Comparison of ENCODE assay signal across 9 cellular contexts in genomic region chrX:1336331-1337143, GRCh38. TPM values are rescaled to one million over a fixed set of nuclear protein-coding genes. Genes with fewer than 3 reads are reported as not detected.
DNase-seq lines count a peak whose midpoint lies in the region; FAIRE-seq and TF ChIP-seq lines count a peak whose summit lies in the region.
"Had no signal": no experiment of that assay in that cellular context is flagged by ENCODE, and none has a peak within 500 bp of the region (broad histone marks: within the 10 kb centered on the region; RNA-seq: fewer than 3 reads in every experiment).

Gene IL3RA, plus strand, starts transcription at chrX:1336785. Its CDS starts 4,981 bp downstream, at chrX:1341766.

- TF ChIP-seq POLR2A in GM12891 (IDR thresholded peaks at IDR 0.05; ENCODE audit: low read depth, low read length): peak; percentile 52; the same call in 1 of the 2 replicates

- no peak for FAIRE-seq in GM12891 (lab: Jason Lieb, UNC)

- DNase-seq in GM12891 (ENCODE audit: insufficient read length, low spot score) (no peak), HFF-Myc (ENCODE audit: extremely low read depth, low read depth) (no peak), SKM-1 treated with dmso at 0.1 percent for 144 hours (lab: John Stamatoyannopoulos, UW; ENCODE audit: unreplicated experiment) (peak; percentile 87), glomerular endothelial cell (ENCODE audit: extremely low read depth, low read depth, low spot score) (peak; percentile 14), renal cortical epithelial cell (ENCODE audit: low read depth) (peak; percentile 6), HUDEP-2 (lab: John Stamatoyannopoulos, UW; ENCODE audit: unreplicated experiment in 76 of 76) (no peak), NCI-H2171 (lab: John Stamatoyannopoulos, UW) (no peak), T-helper 9 cell (no peak)

- H3K4me3 ChIP-seq in HFF-Myc (replicated peaks; ENCODE audit: low read depth, low read length): peak within 1 kb of the TSS; percentile 26

- no peak for TF ChIP-seq CTCF in HFF-Myc (IDR thresholded peaks at IDR 0.05; ENCODE audit: low read depth, low read length, missing control alignments)

TF ChIP-seq in GM12891, 5 proteins besides CTCF, POLR2A, EP300 and RAD21:
- TF ChIP-seq PAX5 (IDR thresholded peaks at IDR 0.05; ENCODE audit: insufficient read depth, low read length, severe bottlenecking): no peak
- peak; percentile 63 for TF ChIP-seq POLR2AphosphoS5 (IDR thresholded peaks at IDR 0.05; ENCODE audit: low read depth, low read length)
- TF ChIP-seq TAF1 (IDR thresholded peaks at IDR 0.05; ENCODE audit: low read depth, low read length): peak; percentile 42; the same call in 1 of the 2 replicates

RNA-seq across cellular contexts. Expression of gene IL3RA, which starts in this region (rescaled TPM):
- 14.9 TPM for polyA plus RNA-seq in GM12891 (2012; ENCODE audit: low read depth, missing spikeins)
- total RNA-seq in glomerular endothelial cell (31.6 and 77.7 TPM in 2 replicates), renal cortical epithelial cell (not detected in 2 replicates)
- total RNA-seq: neural crest cell had no signal

Comparison
In these comparisons a context has a peak if more than half of its experiments do, and no peak if none do; other contexts are left out.
1. RNA of gene IL3RA (total RNA-seq): 31.6 to 77.7 TPM in glomerular endothelial cell; not detected in renal cortical epithelial cell; every median in the first group is over 10 times any median in the second.
2. Peak in DNase-seq in renal cortical epithelial cell; RNA of the gene not detected or under 1 TPM.
3. DNase-seq: peak in SKM-1 treated with dmso at 0.1 percent for 144 hours (single experiment) and glomerular endothelial cell (single experiment); none in GM12891 (single experiment), HFF-Myc (single experiment), HUDEP-2 (0 of 76), NCI-H2171 (single experiment) and T-helper 9 cell (single experiment).